ENCODE assay signal across 18 cellular contexts in the genomic region with DNA sequence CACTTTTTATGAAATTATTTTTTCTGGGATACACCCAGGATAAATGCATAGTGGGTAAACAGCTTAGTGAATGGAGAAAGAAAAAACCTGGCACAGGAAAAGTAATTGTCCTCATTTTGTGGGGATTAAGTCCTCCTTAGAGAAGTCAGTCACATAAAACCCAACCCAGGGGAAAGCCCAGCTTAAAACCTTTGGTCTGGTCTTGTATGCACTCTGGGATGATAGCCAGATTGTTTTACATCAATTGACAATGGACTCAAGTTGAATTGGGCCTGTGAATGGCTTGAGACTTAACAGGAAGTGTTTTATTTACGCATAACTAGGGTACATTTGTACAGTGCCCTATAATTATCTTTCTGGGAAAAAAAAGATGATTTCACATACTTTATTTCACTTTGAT.
A peak's percentile ranks its signal among the peaks of the same experiment; 100 is the strongest.
DNase-seq lines count a peak whose midpoint lies in the region; ATAC-seq and TF ChIP-seq lines count a peak whose summit lies in the region.
"Had no signal": no experiment of that assay in that cellular context is flagged by ENCODE, and none has a peak within 500 bp of the region (broad histone marks: within the 10 kb centered on the region; RNA-seq: fewer than 3 reads in every experiment).

No MANE protein-coding gene starts in this region.

- TF ChIP-seq CTCF in LNCaP clone FGC (IDR thresholded peaks at IDR 0.05; ENCODE audit: control insufficient read depth, extremely low read depth, insufficient read depth) (no peak), left ventricle myocardium inferior (IDR thresholded peaks at IDR 0.05; ENCODE audit: borderline replicate concordance) (no peak)

- H3K4me1 ChIP-seq in left ventricle myocardium inferior, result no peaks in the 10 kb centered on the region

- no peaks in the 10 kb centered on the region for H3K36me3 ChIP-seq in left ventricle myocardium inferior
- H3K36me3 ChIP-seq: BLaER1 treated with 17β-estradiol and CSF1 and Interleukin-3, amounts not matched to agents 10 nM and 100 nM had no signal

- intact Hi-C loops in left colon (cut with DNase I, micrococcal nuclease), result no loop called here
- intact Hi-C loops in left ventricle myocardium inferior (cut with micrococcal nuclease), result no loop called here

- DNase-seq in COLO668 (lab: John Stamatoyannopoulos, UW; ENCODE audit: unreplicated experiment) (peak; percentile 1), LNCaP clone FGC (ENCODE audit: low read depth) (peak; percentile 0), NCI-H774 (lab: John Stamatoyannopoulos, UW) (peak; percentile 46), left colon (no peak), CD1c-positive myeloid dendritic cell (ENCODE audit: extremely low spot score) (no peak), MV-4-11 (lab: John Stamatoyannopoulos, UW) (no peak), iPS-NIHi11 (ENCODE audit: low spot score) (no peak), left ventricle myocardium inferior (no peak)
- DNase-seq: COR-L47; DMS79 treated with DMSO at 0.1 percent for 48 hours; IMR-90; Karpas-422; NCI-H1436; NCI-H2029; NK-92 treated with Interleukin-12 subunit alpha and Interleukin-12 subunit beta, amount 100 ng/mL, for 24 hours had no signal

- H3K27ac ChIP-seq in left ventricle myocardium inferior (replicated peaks), result no peak overlapping the region
- H3K27ac ChIP-seq: BLaER1 treated with 17β-estradiol and CSF1 and Interleukin-3, amounts not matched to agents 10 nM and 100 nM; RWPE1 had no signal

- ATAC-seq in left colon, result peak; percentile 84
- ATAC-seq: HCT116 had no signal

- H3K4me3 ChIP-seq in LNCaP clone FGC (ENCODE audit: low read depth, low read length) (no peak overlapping the region), left ventricle myocardium inferior (no peak overlapping the region)
- H3K4me3 ChIP-seq: BLaER1 treated with 17β-estradiol and CSF1 and Interleukin-3, amounts not matched to agents 10 nM and 100 nM had no signal

- no peaks in the 10 kb centered on the region for H3K27me3 ChIP-seq in left ventricle myocardium inferior (ENCODE audit: low read depth)

- H3K9me3 ChIP-seq in left ventricle myocardium inferior (replicated peaks), result no peaks in the 10 kb centered on the region

Comparison
In these comparisons a context has a peak if more than half of its experiments do, and no peak if none do; other contexts are left out.
1. DNase-seq: peak in COLO668 (single experiment), LNCaP clone FGC (single experiment) and NCI-H774 (single experiment); none in left colon (0 of 2), CD1c-positive myeloid dendritic cell (single experiment), MV-4-11 (single experiment), iPS-NIHi11 (single experiment) and left ventricle myocardium inferior (single experiment).